Comparison of ENCODE assay signal across 23 cellular contexts in the genomic region with DNA sequence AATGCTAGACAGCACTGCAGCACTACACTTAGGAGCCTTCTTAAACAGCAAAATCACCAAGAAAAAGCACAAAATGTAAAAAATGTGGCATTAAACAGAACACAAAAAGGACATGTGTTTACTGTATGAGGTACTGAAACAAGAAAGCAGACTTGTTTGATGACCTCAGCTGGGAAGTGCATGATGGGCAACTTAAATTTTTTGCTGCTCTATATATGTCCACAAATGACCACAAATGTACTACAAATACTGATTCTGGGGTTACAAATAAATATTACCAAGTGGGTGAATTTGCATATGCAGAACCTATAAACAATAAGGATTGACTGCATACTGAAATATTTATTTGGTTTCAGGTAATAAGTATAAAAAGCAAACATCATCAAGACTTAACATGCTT.
"Had no signal": no experiment of that assay in that cellular context is flagged by ENCODE, and none has a peak within 500 bp of the region (broad histone marks: within the 10 kb centered on the region; RNA-seq: fewer than 3 reads in every experiment).

No MANE protein-coding gene starts in this region.

- FAIRE-seq: bronchial epithelial cell, keratinocyte had no signal

- H3K9me3 ChIP-seq: lower lobe of right lung, neutrophil, thyroid gland had no signal

- H3K4me3 ChIP-seq: lower lobe of right lung, thyroid gland had no signal

- DNase-seq: activated CD4-positive, alpha-beta T cell treated with anti-CD3 and anti-CD28 coated beads for 1 hour; activated CD8-positive, alpha-beta memory T cell treated with anti-CD3 and anti-CD28 coated beads for 24 hours; activated effector memory CD4-positive, alpha-beta T cell treated with anti-CD3 and anti-CD28 coated beads, Interleukin-2, amount 50 U/mL, for 16 hours; activated naive CD4-positive, alpha-beta T cell treated with anti-CD3 and anti-CD28 coated beads, Interleukin-2, amount 50 U/mL, for 16 hours; activated T-cell treated with anti-CD3 and anti-CD28 coated beads, Interleukin-2, amount 50 U/mL, for 72 hours; dermis blood vessel endothelial cell; effector memory CD4-positive, alpha-beta T cell; foreskin fibroblast; glutamatergic neuron; hypothalamus; lower lobe of right lung; retina; stimulated activated CD4-positive, alpha-beta T cell treated with anti-CD3 and anti-CD28 coated beads, Interleukin-12 subunit alpha, Interleukin-12 subunit beta, amount 100 ng/mL, for 4 hours; stimulated activated CD4-positive, alpha-beta T cell treated with anti-CD3 and anti-CD28 coated beads, Interleukin-1b, Interleukin-23, amount 100 ng/mL, for 48 hours; stimulated activated CD8-positive, alpha-beta memory T cell treated with anti-CD3 and anti-CD28 coated beads, Interleukin-4, amount 100 ng/mL, for 48 hours; stimulated activated naive CD4-positive, alpha-beta T cell; thyroid gland had no signal

- H3K36me3 ChIP-seq: lower lobe of right lung, neutrophil, thyroid gland had no signal

- H2AFZ ChIP-seq: parathyroid adenoma had no signal

- H3K4me1 ChIP-seq: lower lobe of right lung, parathyroid adenoma had no signal

- H3K27me3 ChIP-seq: neutrophil, thyroid gland had no signal

- H3K27ac ChIP-seq: lower lobe of right lung, neutrophil, parathyroid adenoma, thyroid gland, VCaP had no signal

- H3K9ac ChIP-seq: parathyroid adenoma had no signal

- ATAC-seq: activated T-cell treated with anti-CD3 and anti-CD28 coated beads, Interleukin-2, amount 50 U/mL, for 72 hours; lower lobe of right lung; natural killer cell treated with Interleukin-12 subunit alpha and Interleukin-12 subunit beta and Interleukin-15 and Interleukin-18, amount 100 ng/mL, for 72 hours had no signal
